ENCODE assay signal across 13 cellular contexts in genomic region chr10:14056545-14057332, GRCh38.
A peak's percentile ranks its signal among the peaks of the same experiment; 100 is the strongest.
DNase-seq lines count a peak whose midpoint lies in the region; ATAC-seq, FAIRE-seq and TF ChIP-seq lines count a peak whose summit lies in the region.
"Had no signal": no experiment of that assay in that cellular context is flagged by ENCODE, and none has a peak within 500 bp of the region (broad histone marks: within the 10 kb centered on the region; RNA-seq: fewer than 3 reads in every experiment).

No MANE protein-coding gene starts in this region.

- H3K27me3 ChIP-seq in liver (ENCODE audit: control insufficient read depth in 4 of 4, insufficient read depth in 4 of 4, low read length in 3 of 4): no peaks in the 10 kb centered on the region
- no peaks in the 10 kb centered on the region for H3K27me3 ChIP-seq in HepG2 (ENCODE audit: control insufficient read depth in 1 of 2, insufficient read depth in 2 of 2, low read length in 2 of 2)
- no peaks in the 10 kb centered on the region for H3K27me3 ChIP-seq in lower lobe of right lung (ENCODE audit: low read depth)

- FAIRE-seq in HepG2 (lab: Jason Lieb, UNC): no peak
- FAIRE-seq: GM18507, H54 had no signal

- TF ChIP-seq RAD21 in liver (IDR thresholded peaks at IDR 0.05) (no peak), HepG2 (CRISPR knock-in tag; IDR thresholded peaks at IDR 0.05) (no peak)

- WGBS in liver: 76% methylated on average over 6 of the region's 6 CpGs
- 26% methylated on average over 6 of the region's 6 CpGs for WGBS in HepG2 (ENCODE audit: low lambda C conversion rate)

- no peak for TF ChIP-seq EP300 in HepG2 (IDR thresholded peaks at IDR 0.05; ENCODE audit: low read depth in 2 of 2, low read length in 2 of 2)
- no peak for TF ChIP-seq EP300 in HepG2 (CRISPR knock-in tag; IDR thresholded peaks at IDR 0.05; ENCODE audit: borderline replicate concordance)

- ATAC-seq in HepG2: no peak
- peak; percentile 61 to 76 for ATAC-seq in lower lobe of right lung
- no peak for ATAC-seq in GM18870 (IDR thresholded peaks at IDR 0.05; ENCODE audit: unreplicated experiment)

- H3K9me3 ChIP-seq in liver (ENCODE audit: control insufficient read depth in 4 of 4, low read length in 3 of 4) (no peaks in the 10 kb centered on the region), HepG2 (ENCODE audit: low read length) (no peaks in the 10 kb centered on the region), lower lobe of right lung (no peaks in the 10 kb centered on the region)
- H3K9me3 ChIP-seq: thoracic aorta had no signal

- no peaks in the 10 kb centered on the region for H3K79me2 ChIP-seq in HepG2 (ENCODE audit: insufficient read depth, low read length)

- in situ Hi-C loops in HepG2 (cut with HindIII; ENCODE audit: extremely low pct_ligation_motif_present, low pct_unique_long_range_greater_than_20kb): no loop called here

- H3K36me3 ChIP-seq in liver (ENCODE audit: control insufficient read depth in 4 of 4, insufficient read depth in 3 of 4, low read depth in 1 of 4, low read length in 3 of 4): no peaks in the 10 kb centered on the region
- no peaks in the 10 kb centered on the region for H3K36me3 ChIP-seq in HepG2 (replicated peaks in 1 of 2; ENCODE audit: control insufficient read depth in 1 of 2, insufficient read depth in 2 of 2, low read length in 2 of 2)
- no peaks in the 10 kb centered on the region for H3K36me3 ChIP-seq in lower lobe of right lung
- H3K36me3 ChIP-seq: thoracic aorta had no signal

- POLR2A ChIA-PET in HepG2 (lab: Yijun Ruan, JAX): no interaction called here

- H4K20me1 ChIP-seq in HepG2 (ENCODE audit: insufficient read depth, low read length): no peaks in the 10 kb centered on the region

- H3K9ac ChIP-seq in liver (ENCODE audit: low read depth in 1 of 2, low read length in 2 of 2) (no peak overlapping the region), HepG2 (ENCODE audit: insufficient read depth, low read depth, low read length) (no peak overlapping the region)

- no peak overlapping the region for H2AFZ ChIP-seq in HepG2 (ENCODE audit: low read length)

- CTCF ChIA-PET in HepG2 (lab: Yijun Ruan, JAX; ENCODE audit: low intra/inter-chr PET ratio, low total read pairs): no interaction called here

- H3K4me1 ChIP-seq in liver (ENCODE audit: control insufficient read depth in 4 of 4, insufficient read depth in 4 of 4, low read length in 3 of 4) (peaks cover 0 to 9% (median 3%) of the 10 kb centered on the region in 4 donors), HepG2 (ENCODE audit: insufficient read depth, low read length) (no peaks in the 10 kb centered on the region), lower lobe of right lung (peaks cover 10% of the 10 kb centered on the region)

- BruUV-seq in HepG2 (replicated peaks; lab: Mats Ljungman, UMichigan): no TSS peak

- no peak overlapping the region for H3K4me2 ChIP-seq in HepG2 (ENCODE audit: low read depth, low read length)

- TF ChIP-seq CTCF in liver (IDR thresholded peaks at IDR 0.05; ENCODE audit: low read depth, low read length, missing input control) (no peak), HepG2 (CRISPR knock-in tag; IDR thresholded peaks at IDR 0.05) (no peak), choroid plexus epithelial cell (conservative IDR thresholded peaks at IDR 0.05; ENCODE audit: low read depth, low read length) (no peak), lower lobe of right lung (IDR thresholded peaks at IDR 0.05) (no peak)

- intact Hi-C loops in HepG2 (cut with micrococcal nuclease; ENCODE audit: unreplicated experiment) (no loop called here), lower lobe of right lung (cut with DNase I) (no loop called here)

- no peak for TF ChIP-seq POLR2A in HepG2 (IDR thresholded peaks at IDR 0.05; ENCODE audit: insufficient read depth in 1 of 2, low read depth in 2 of 2, low read length in 2 of 2)

- peak overlapping the region in 1 of 2 donors; percentile 6 for H3K27ac ChIP-seq in liver (ENCODE audit: low read depth in 1 of 2, low read length in 2 of 2)
- H3K27ac ChIP-seq in HepG2 (ENCODE audit: extremely low read length, insufficient read depth, low read length): no peak overlapping the region
- H3K27ac ChIP-seq in lower lobe of right lung: peak overlapping the region; percentile 15
- H3K27ac ChIP-seq: C4-2B, thoracic aorta had no signal

- no peak for DNase-seq in HepG2 (ENCODE audit: low spot score)
- peak; percentile 98 for DNase-seq in choroid plexus epithelial cell (ENCODE audit: low read depth)
- no peak for DNase-seq in lower lobe of right lung
- DNase-seq in A172 (ENCODE audit: low spot score): no peak
- DNase-seq in SHP77 (lab: John Stamatoyannopoulos, UW): no peak
- DNase-seq in C1 segment of cervical spinal cord (lab: John Stamatoyannopoulos, UW): no peak
- DNase-seq: activated CD4-positive, alpha-beta T cell treated with anti-CD3 and anti-CD28 coated beads for 1 hour had no signal

- no peak overlapping the region for H3K4me3 ChIP-seq in liver (ENCODE audit: low read depth in 1 of 3, low read length in 3 of 3)
- no peak overlapping the region for H3K4me3 ChIP-seq in HepG2 (replicated peaks in 1 of 3; ENCODE audit: insufficient read depth in 1 of 3, low read depth in 2 of 3, low read length in 3 of 3)
- H3K4me3 ChIP-seq in choroid plexus epithelial cell (ENCODE audit: low read depth, low read length): no peak overlapping the region
- no peak overlapping the region for H3K4me3 ChIP-seq in lower lobe of right lung
- H3K4me3 ChIP-seq: thoracic aorta had no signal

TF ChIP-seq in liver, 16 proteins besides CTCF, POLR2A, EP300 and RAD21 (continues in another document):
- TF ChIP-seq HNF4A (conservative IDR thresholded peaks at IDR 0.05) (peak; percentile 45 to 48), SP1 (IDR thresholded peaks at IDR 0.05) (peak; percentile 47), REST (IDR thresholded peaks at IDR 0.05) (no peak), FOXA2 (IDR thresholded peaks at IDR 0.05) (no peak), EGR1 (IDR thresholded peaks at IDR 0.05; ENCODE audit: low read depth in 2 of 2) (no peak), JUND (IDR thresholded peaks at IDR 0.05) (peak in 1 of 2 donors; percentile 29), HNF4G (IDR thresholded peaks at IDR 0.05) (no peak)

TF ChIP-seq in HepG2, 621 proteins besides CTCF, POLR2A, EP300 and RAD21:
- TF ChIP-seq CBFB (CRISPR knock-in tag; IDR thresholded peaks at IDR 0.05) (no peak), SNRNP70 (IDR thresholded peaks at IDR 0.05; ENCODE audit: low read depth, low read length) (no peak), ZKSCAN1 (IDR thresholded peaks at IDR 0.05; ENCODE audit: low read length) (no peak), MTA3 (CRISPR knock-in tag; IDR thresholded peaks at IDR 0.05) (no peak), MXD3 (CRISPR knock-in tag; IDR thresholded peaks at IDR 0.05) (no peak), PCBP1 (IDR thresholded peaks at IDR 0.05; ENCODE audit: borderline replicate concordance, low read depth, low read length) (no peak)
- TF ChIP-seq, protein P1, sequence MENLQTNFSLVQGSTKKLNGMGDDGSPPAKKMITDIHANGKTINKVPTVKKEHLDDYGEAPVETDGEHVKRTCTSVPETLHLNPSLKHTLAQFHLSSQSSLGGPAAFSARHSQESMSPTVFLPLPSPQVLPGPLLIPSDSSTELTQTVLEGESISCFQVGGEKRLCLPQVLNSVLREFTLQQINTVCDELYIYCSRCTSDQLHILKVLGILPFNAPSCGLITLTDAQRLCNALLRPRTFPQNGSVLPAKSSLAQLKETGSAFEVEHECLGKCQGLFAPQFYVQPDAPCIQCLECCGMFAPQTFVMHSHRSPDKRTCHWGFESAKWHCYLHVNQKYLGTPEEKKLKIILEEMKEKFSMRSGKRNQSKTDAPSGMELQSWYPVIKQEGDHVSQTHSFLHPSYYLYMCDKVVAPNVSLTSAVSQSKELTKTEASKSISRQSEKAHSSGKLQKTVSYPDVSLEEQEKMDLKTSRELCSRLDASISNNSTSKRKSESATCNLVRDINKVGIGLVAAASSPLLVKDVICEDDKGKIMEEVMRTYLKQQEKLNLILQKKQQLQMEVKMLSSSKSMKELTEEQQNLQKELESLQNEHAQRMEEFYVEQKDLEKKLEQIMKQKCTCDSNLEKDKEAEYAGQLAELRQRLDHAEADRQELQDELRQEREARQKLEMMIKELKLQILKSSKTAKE (CRISPR knock-in tag; IDR thresholded peaks at IDR 0.05; ENCODE audit: borderline replicate concordance): no peak

Comparison
In these comparisons a context has a peak if more than half of its experiments do, and no peak if none do; other contexts are left out.
1. ATAC-seq: peak in lower lobe of right lung (2 of 2); none in HepG2 (single experiment) and GM18870 (single experiment).